Comparison of ENCODE assay signal across 15 cellular contexts in the genomic region with DNA sequence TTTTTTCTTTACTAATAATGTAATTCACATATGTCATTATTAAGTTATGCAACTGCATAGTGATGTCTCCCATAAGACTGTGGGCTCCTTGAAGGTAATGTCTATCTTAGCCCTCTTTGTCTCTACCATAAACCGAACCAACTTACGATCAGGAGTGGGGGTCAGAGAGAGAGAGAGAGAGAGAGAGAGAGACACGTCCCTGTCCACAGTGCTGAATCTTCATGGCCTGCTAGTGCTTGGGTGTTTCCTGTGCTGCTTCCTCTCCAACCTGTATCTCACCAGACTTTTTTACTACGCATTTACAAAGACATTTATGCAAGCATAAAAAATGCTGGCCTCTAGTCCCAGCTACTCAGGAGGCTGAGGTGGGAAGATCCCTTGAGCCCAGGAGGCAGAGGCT. TPM values are rescaled to one million over a fixed set of nuclear protein-coding genes. Genes with fewer than 3 reads are reported as not detected.
DNase-seq lines count a peak whose midpoint lies in the region; ATAC-seq and TF ChIP-seq lines count a peak whose summit lies in the region.
"Had no signal": no experiment of that assay in that cellular context is flagged by ENCODE, and none has a peak within 500 bp of the region (broad histone marks: within the 10 kb centered on the region; RNA-seq: fewer than 3 reads in every experiment).

No MANE protein-coding gene starts in this region.

- H3K9me1 ChIP-seq in IMR-90 (ENCODE audit: insufficient read depth, low read length) = 0 out of 2 replicates have a peak, but pooled peaks cover 3% of the 10 kb centered on the region

- no TSS peak for BruUV-seq in IMR-90 (replicated peaks; lab: Mats Ljungman, UMichigan)

- H2AK5ac ChIP-seq in IMR-90 (ENCODE audit: low read depth, low read length) = no peak overlapping the region

- H4K91ac ChIP-seq in IMR-90 (ENCODE audit: insufficient read depth, low read depth, low read length) = no peak overlapping the region

- no peak overlapping the region for H3K56ac ChIP-seq in IMR-90 (ENCODE audit: extremely low read depth, insufficient read depth, low read length)

- no peak overlapping the region for H2BK20ac ChIP-seq in IMR-90 (ENCODE audit: low read depth, low read length)

- H3K18ac ChIP-seq in IMR-90 (ENCODE audit: low read depth, low read length) = no peak overlapping the region

- H2BK120ac ChIP-seq in IMR-90 (ENCODE audit: low read depth, low read length) = no peak overlapping the region

- dilution Hi-C loops in IMR-90 (cut with HindIII; ENCODE audit: low sequenced_read_pairs, unreplicated experiment) = no loop called here

- no peak overlapping the region for H2BK15ac ChIP-seq in IMR-90 (ENCODE audit: low read depth, low read length)

- no peak overlapping the region for H3K4me2 ChIP-seq in DND-41 (ENCODE audit: insufficient read depth, low read length)
- no peak overlapping the region for H3K4me2 ChIP-seq in IMR-90 (ENCODE audit: low read depth, low read length)
- H3K4me2 ChIP-seq: KMS-11 had no signal

- no peak overlapping the region for H3K4ac ChIP-seq in IMR-90 (ENCODE audit: low read depth, low read length)

- H2BK5ac ChIP-seq in IMR-90 (ENCODE audit: low read depth, low read length, poor library complexity, severe bottlenecking) = no peak overlapping the region

- H3K23ac ChIP-seq in IMR-90 (ENCODE audit: low read depth, low read length) = no peak overlapping the region

- H3K27me3 ChIP-seq in DND-41 (ENCODE audit: insufficient read depth, low read length, poor library complexity) (no peaks in the 10 kb centered on the region), IMR-90 (ENCODE audit: control insufficient read depth, insufficient read depth, low read length) (no peaks in the 10 kb centered on the region)
- H3K27me3 ChIP-seq: BLaER1 treated with 17β-estradiol and CSF1 and Interleukin-3, amounts not matched to agents 10 nM and 100 nM had no signal

- no CpG with 5 or more reads among the region's 4 CpGs for WGBS in IMR-90 (ENCODE audit: extremely low coverage in 2 of 2, insufficient read length in 1 of 2), 2 experiments

- no peaks in the 10 kb centered on the region for H3K79me1 ChIP-seq in IMR-90 (ENCODE audit: low read depth in 1 of 2, low read length in 2 of 2)

- no peak overlapping the region for H2AK9ac ChIP-seq in IMR-90 (replicated peaks; ENCODE audit: low read depth, low read length, poor library complexity)

- no peak overlapping the region for H3K27ac ChIP-seq in DND-41 (ENCODE audit: low read length)
- no peak overlapping the region for H3K27ac ChIP-seq in IMR-90 (ENCODE audit: insufficient read depth, low read length)
- H3K27ac ChIP-seq: BLaER1 treated with 17β-estradiol and CSF1 and Interleukin-3, amounts not matched to agents 10 nM and 100 nM; coronary artery; KMS-11 had no signal

- no peak for TF ChIP-seq RAD21 in IMR-90 (IDR thresholded peaks at IDR 0.05; ENCODE audit: low read length)

- H3K4me3 ChIP-seq in DND-41 (ENCODE audit: low read depth in 1 of 2, low read length in 2 of 2) (no peak overlapping the region), IMR-90 (ENCODE audit: insufficient read depth, low read depth, low read length) (no peak overlapping the region)
- H3K4me3 ChIP-seq: BLaER1 treated with 17β-estradiol and CSF1 and Interleukin-3, amounts not matched to agents 10 nM and 100 nM; coronary artery had no signal

- no peak overlapping the region for H2AFZ ChIP-seq in DND-41 (ENCODE audit: low read depth, low read length)
- H2AFZ ChIP-seq in IMR-90 (replicated peaks; ENCODE audit: low read length, poor library complexity) = no peak overlapping the region

- ATAC-seq in DND-41 (ENCODE audit: insufficient read depth, low read depth) (peak; percentile 83), IMR-90 (ENCODE audit: low read depth) (no peak), GM18505 (IDR thresholded peaks at IDR 0.05; ENCODE audit: unreplicated experiment) (no peak)
- ATAC-seq: activated CD8-positive, alpha-beta memory T cell treated with anti-CD3 and anti-CD28 coated beads, Interleukin-2, amount 10 ng/mL, durations not matched to agents 7 days and 5 days; activated naive CD4-positive, alpha-beta T cell treated with anti-CD3 and anti-CD28 coated beads, Interleukin-2, amount 50 U/mL, for 72 hours; T-helper 17 cell had no signal

- peak; percentile 58 for DNase-seq in DND-41
- peak; percentile 55 for DNase-seq in IMR-90
- DNase-seq in UCSD-AML1 (lab: John Stamatoyannopoulos, UW; ENCODE audit: unreplicated experiment) = peak; percentile 12
- DNase-seq in fibroblast of peridontal ligament (ENCODE audit: extremely low read depth) = peak; percentile 29
- no peak for DNase-seq in COLO829 (ENCODE audit: low spot score)
- no peak for DNase-seq in superior temporal gyrus (ENCODE audit: extremely low spot score)
- DNase-seq in NCI-H774 (lab: John Stamatoyannopoulos, UW) = no peak
- DNase-seq: activated CD8-positive, alpha-beta memory T cell treated with anti-CD3 and anti-CD28 coated beads, Interleukin-2, amount 10 ng/mL, durations not matched to agents 7 days and 5 days; substantia nigra; T-helper 17 cell had no signal

- no peak overlapping the region for H3K9ac ChIP-seq in DND-41 (ENCODE audit: low read depth, low read length)
- no peak overlapping the region for H3K9ac ChIP-seq in IMR-90 (ENCODE audit: low read depth, low read length)
- H3K9ac ChIP-seq: BLaER1 treated with 17β-estradiol and CSF1 and Interleukin-3, amounts not matched to agents 10 nM and 100 nM; KMS-11 had no signal

- POLR2A ChIA-PET in IMR-90 (lab: Charles Lee; ENCODE audit: unreplicated experiment) = no interaction called here

- intact Hi-C loops in IMR-90 (cut with micrococcal nuclease) = loop anchor here (10.0 kb wide), 1 partner anchor 114 kb away; no protein-coding TSS in a partner anchor

- H4K20me1 ChIP-seq in DND-41 (ENCODE audit: insufficient read depth, low read length) (no peaks in the 10 kb centered on the region), IMR-90 (ENCODE audit: insufficient read depth, low read length) (peaks cover 4% of the 10 kb centered on the region; the same call in 1 of the 2 replicates)
- H4K20me1 ChIP-seq: BLaER1 treated with 17β-estradiol and CSF1 and Interleukin-3, amounts not matched to agents 10 nM and 100 nM had no signal

- no peak overlapping the region for H3K14ac ChIP-seq in IMR-90 (replicated peaks; ENCODE audit: low read depth, low read length)

- H4K5ac ChIP-seq in IMR-90 (ENCODE audit: low read depth, low read length) = no peak overlapping the region

- H3K9me3 ChIP-seq in DND-41 (ENCODE audit: insufficient read depth, low read length, severe bottlenecking) = no peaks in the 10 kb centered on the region
- H3K9me3 ChIP-seq in IMR-90 (ENCODE audit: control insufficient read depth, insufficient read depth, low read length) = no peaks in the 10 kb centered on the region

- CTCF ChIA-PET in IMR-90 (lab: Yijun Ruan, JAX) = no interaction called here

- H4K8ac ChIP-seq in IMR-90 (ENCODE audit: low read depth in 2 of 2, low read length in 2 of 2) = no peak overlapping the region

- no peaks in the 10 kb centered on the region for H3K4me1 ChIP-seq in DND-41 (ENCODE audit: insufficient read depth, low read length)
- peaks cover 3% of the 10 kb centered on the region; the same call in 1 of the 2 replicates for H3K4me1 ChIP-seq in IMR-90 (ENCODE audit: control insufficient read depth, insufficient read depth, low read length)

- in situ Hi-C loops in IMR-90 (cut with MboI; ENCODE audit: low sequenced_read_pairs) = no loop called here

- no peak for TF ChIP-seq POLR2A in IMR-90 (IDR thresholded peaks at IDR 0.05; ENCODE audit: low read depth, low read length)
- TF ChIP-seq POLR2A in GM18505 (IDR thresholded peaks at IDR 0.05; ENCODE audit: borderline replicate concordance, extremely low read depth, insufficient read depth, insufficient read length) = no peak

- H3K36me3 ChIP-seq in DND-41 (ENCODE audit: insufficient read depth, low read length) (no peaks in the 10 kb centered on the region), IMR-90 (ENCODE audit: control insufficient read depth, insufficient read depth, low read length) (no peaks in the 10 kb centered on the region)
- H3K36me3 ChIP-seq: BLaER1 treated with 17β-estradiol and CSF1 and Interleukin-3, amounts not matched to agents 10 nM and 100 nM had no signal

- no peaks in the 10 kb centered on the region for H3K79me2 ChIP-seq in DND-41 (ENCODE audit: insufficient read depth, low read length)

- TF ChIP-seq CTCF in DND-41 (IDR thresholded peaks at IDR 0.05; ENCODE audit: borderline replicate concordance, extremely low read depth, low read length, poor library complexity, severe bottlenecking) (no peak), IMR-90 (conservative IDR thresholded peaks at IDR 0.05; ENCODE audit: low read depth, low read length) (no peak)

TF ChIP-seq in IMR-90, 13 proteins besides CTCF, POLR2A, EP300 and RAD21 (continues in another document):
- TF ChIP-seq FOS (IDR thresholded peaks at IDR 0.05; ENCODE audit: low read depth, low read length) (no peak), RFX5 (IDR thresholded peaks at IDR 0.05; ENCODE audit: low read depth, low read length) (no peak), SMC3 (IDR thresholded peaks at IDR 0.05; ENCODE audit: low read depth, low read length) (no peak), MXI1 (IDR thresholded peaks at IDR 0.05; ENCODE audit: borderline replicate concordance, low read depth, low read length) (no peak), MAFK (IDR thresholded peaks at IDR 0.05; ENCODE audit: low read depth, low read length) (no peak), CEBPB (IDR thresholded peaks at IDR 0.05; ENCODE audit: low read depth, low read length) (no peak), CHD1 (IDR thresholded peaks at IDR 0.05; ENCODE audit: low read depth, low read length) (no peak), RCOR1 (IDR thresholded peaks at IDR 0.05; ENCODE audit: insufficient replicate concordance, low read length) (no peak), BHLHE40 (IDR thresholded peaks at IDR 0.05; ENCODE audit: low read depth, low read length) (no peak), NFE2L2 (IDR thresholded peaks at IDR 0.05; ENCODE audit: low read depth, low read length) (no peak), MAZ (IDR thresholded peaks at IDR 0.05; ENCODE audit: borderline replicate concordance, low read depth, low read length) (no peak)
- TF ChIP-seq, protein P1, sequence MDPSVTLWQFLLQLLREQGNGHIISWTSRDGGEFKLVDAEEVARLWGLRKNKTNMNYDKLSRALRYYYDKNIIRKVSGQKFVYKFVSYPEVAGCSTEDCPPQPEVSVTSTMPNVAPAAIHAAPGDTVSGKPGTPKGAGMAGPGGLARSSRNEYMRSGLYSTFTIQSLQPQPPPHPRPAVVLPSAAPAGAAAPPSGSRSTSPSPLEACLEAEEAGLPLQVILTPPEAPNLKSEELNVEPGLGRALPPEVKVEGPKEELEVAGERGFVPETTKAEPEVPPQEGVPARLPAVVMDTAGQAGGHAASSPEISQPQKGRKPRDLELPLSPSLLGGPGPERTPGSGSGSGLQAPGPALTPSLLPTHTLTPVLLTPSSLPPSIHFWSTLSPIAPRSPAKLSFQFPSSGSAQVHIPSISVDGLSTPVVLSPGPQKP (IDR thresholded peaks at IDR 0.05; ENCODE audit: borderline replicate concordance, low read depth, low read length) = no peak

RNA-seq across cellular contexts. Expression of a gene that starts 52.2 kb away (rescaled TPM):
- 56.5 and 81.9 TPM in 2 replicates for total RNA-seq in IMR-90 (2012; rRNA removed)
- polyA plus RNA-seq in IMR-90 (2012; rRNA removed) = 18.4 and 22.2 TPM in 2 replicates
- 5.9 and 7.3 TPM in 2 replicates for polyA plus RNA-seq in IMR-90 (2012; cell fraction: cytosol; rRNA removed)
- 5.7 and 23.8 TPM in 2 replicates for polyA plus RNA-seq in IMR-90 (2012; cell fraction: nucleus; rRNA removed; ENCODE audit: low replicate concordance)

Comparison
In these comparisons a context has a peak if more than half of its experiments do, and no peak if none do; other contexts are left out.
1. DNase-seq: peak in DND-41 (single experiment), IMR-90 (single experiment), UCSD-AML1 (single experiment) and fibroblast of peridontal ligament (single experiment); none in COLO829 (single experiment), superior temporal gyrus (single experiment) and NCI-H774 (single experiment).